ENCODE assay signal across 16 cellular contexts in the genomic region with DNA sequence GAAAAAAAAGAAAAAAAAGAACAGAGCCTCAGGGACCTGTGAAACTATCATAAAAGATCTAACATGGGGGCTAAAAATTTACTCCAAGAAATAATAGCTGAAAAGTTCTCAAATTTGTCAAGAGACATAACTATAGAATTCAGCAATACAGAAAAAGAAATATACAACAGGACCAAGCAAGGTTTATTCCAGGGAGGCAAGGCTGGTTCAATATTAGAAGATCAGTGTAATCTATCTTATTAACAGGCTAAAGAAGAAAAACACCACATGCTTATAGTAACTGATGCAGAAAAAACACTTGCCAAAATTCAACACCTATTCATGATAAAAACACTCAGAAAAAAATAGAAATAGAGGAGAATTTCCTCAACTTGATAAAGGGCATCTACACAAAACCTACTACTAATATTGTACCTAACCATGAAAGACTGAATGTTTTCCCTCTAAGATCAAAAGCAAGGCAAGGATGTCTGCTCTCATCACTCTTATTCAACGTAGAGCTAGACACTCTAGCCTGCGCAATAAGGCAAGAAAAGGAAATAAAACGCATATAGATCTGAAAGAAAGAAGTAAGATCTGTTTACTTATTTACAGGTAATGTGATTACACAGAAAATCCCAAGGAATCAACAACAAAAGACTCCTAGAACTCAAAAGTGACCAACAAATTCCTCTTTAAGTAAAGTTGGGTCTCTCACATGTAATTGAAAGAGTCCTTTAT. TPM values are rescaled to one million over a fixed set of nuclear protein-coding genes. Genes with fewer than 3 reads are reported as not detected.
DNase-seq lines count a peak whose midpoint lies in the region; ATAC-seq and TF ChIP-seq lines count a peak whose summit lies in the region.
"Had no signal": no experiment of that assay in that cellular context is flagged by ENCODE, and none has a peak within 500 bp of the region (broad histone marks: within the 10 kb centered on the region; RNA-seq: fewer than 3 reads in every experiment).

No MANE protein-coding gene starts in this region.

- no peaks in the 10 kb centered on the region for H3K27me3 Mint-ChIP-seq in GM23338 (ENCODE audit: insufficient read depth, low read depth, poor library complexity)
- H3K27me3 Mint-ChIP-seq in activated naive CD8-positive, alpha-beta T cell: no peaks in the 10 kb centered on the region
- H3K27me3 Mint-ChIP-seq in naive thymus-derived CD4-positive, alpha-beta T cell: no peaks in the 10 kb centered on the region

- intact Hi-C loops in naive thymus-derived CD4-positive, alpha-beta T cell (cut with micrococcal nuclease): loop anchor here (1.0 to 2.0 kb wide), 5 partner anchors 21 to 396 kb away; partner anchors contain the start of genes THUMPD1 (in 2 of the 2), DCUN1D3 (in 1 of the 2), ERI2 (in 1 of the 2) and LDAF1 (in 1 of the 2)

- H3K36me3 ChIP-seq in GM23338 (ENCODE audit: insufficient read depth): no peaks in the 10 kb centered on the region
- no peaks in the 10 kb centered on the region for H3K36me3 ChIP-seq in naive thymus-derived CD4-positive, alpha-beta T cell (ENCODE audit: control insufficient read depth in 2 of 3, insufficient read depth in 3 of 3, low read length in 3 of 3)
- no peaks in the 10 kb centered on the region for H3K36me3 ChIP-seq in SJCRH30
- H3K36me3 ChIP-seq: SJSA1 had no signal

- H3K9me3 ChIP-seq in naive thymus-derived CD4-positive, alpha-beta T cell (ENCODE audit: control insufficient read depth in 2 of 3, low read length in 3 of 3): no peaks in the 10 kb centered on the region
- no peaks in the 10 kb centered on the region for H3K9me3 ChIP-seq in SJCRH30 (replicated peaks)

- H3K4me1 Mint-ChIP-seq in GM23338: peaks cover 5% of the 10 kb centered on the region; the same call in 2 of the 3 replicates
- H3K4me1 Mint-ChIP-seq in activated naive CD8-positive, alpha-beta T cell (ENCODE audit: low read depth): peaks cover 33% of the 10 kb centered on the region
- H3K4me1 Mint-ChIP-seq in naive thymus-derived CD4-positive, alpha-beta T cell: peaks cover 7 to 46% (median 31%) of the 10 kb centered on the region in 7 donors

- no peaks in the 10 kb centered on the region for H3K79me2 ChIP-seq in GM23338 (replicated peaks; ENCODE audit: insufficient read depth)

- no peaks in the 10 kb centered on the region for H3K4me1 ChIP-seq in GM23338 (ENCODE audit: insufficient read depth)
- H3K4me1 ChIP-seq in naive thymus-derived CD4-positive, alpha-beta T cell (ENCODE audit: control insufficient read depth in 2 of 2, insufficient read depth in 2 of 2, low read length in 2 of 2): peaks cover 4 to 13% of the 10 kb centered on the region in 2 donors
- H3K4me1 ChIP-seq in SJCRH30: no peaks in the 10 kb centered on the region
- H3K4me1 ChIP-seq: foreskin keratinocyte had no signal

- ATAC-seq in GM23338 (no peak), GM21423 (IDR thresholded peaks at IDR 0.05; ENCODE audit: unreplicated experiment) (no peak), GM18858 (IDR thresholded peaks at IDR 0.05; ENCODE audit: unreplicated experiment) (no peak)
- no peak for ATAC-seq in naive thymus-derived CD4-positive, alpha-beta T cell

- peaks cover 12% of the 10 kb centered on the region; the same call in 2 of the 3 replicates for H3K9me3 Mint-ChIP-seq in GM23338
- H3K9me3 Mint-ChIP-seq in activated naive CD8-positive, alpha-beta T cell (ENCODE audit: low read depth): no peaks in the 10 kb centered on the region
- peaks cover 0 to 30% (median 8%) of the 10 kb centered on the region in 11 donors for H3K9me3 Mint-ChIP-seq in naive thymus-derived CD4-positive, alpha-beta T cell

- no peak overlapping the region for H3K4me3 Mint-ChIP-seq in GM23338
- peak overlapping the region; percentile 96 for H3K4me3 Mint-ChIP-seq in activated naive CD8-positive, alpha-beta T cell
- peak overlapping the region in 9 of 10 donors; percentile 80 to 97 (median 93) for H3K4me3 Mint-ChIP-seq in naive thymus-derived CD4-positive, alpha-beta T cell
- H3K4me3 Mint-ChIP-seq: neural crest cell had no signal

- POLR2A ChIA-PET in naive thymus-derived CD4-positive, alpha-beta T cell (lab: Charles Lee): interaction anchor here (0.7 to 2.0 kb wide), 3 partner anchors 14 to 21 kb away, joined by 3 to 19 read pairs (median 4); partner anchors contain the start of gene THUMPD1

- peak overlapping the region; percentile 43; the same call in 1 of the 2 replicates for H2AFZ ChIP-seq in GM23338

- H3K27ac Mint-ChIP-seq in GM23338: no peak overlapping the region
- peak overlapping the region; percentile 94 for H3K27ac Mint-ChIP-seq in activated naive CD8-positive, alpha-beta T cell
- peak overlapping the region; percentile 90 to 96 (median 93) for H3K27ac Mint-ChIP-seq in naive thymus-derived CD4-positive, alpha-beta T cell

- H3K4me2 ChIP-seq in GM23338: peak overlapping the region; percentile 60; the same call in 1 of the 2 replicates

- no peaks in the 10 kb centered on the region for H4K20me1 ChIP-seq in GM23338 (replicated peaks; ENCODE audit: insufficient read depth)

- no peaks in the 10 kb centered on the region for H3K36me3 Mint-ChIP-seq in GM23338 (ENCODE audit: low read depth)
- peaks cover 11% of the 10 kb centered on the region for H3K36me3 Mint-ChIP-seq in activated naive CD8-positive, alpha-beta T cell
- peaks cover 9 to 28% (median 24%) of the 10 kb centered on the region in 5 donors for H3K36me3 Mint-ChIP-seq in naive thymus-derived CD4-positive, alpha-beta T cell

- TF ChIP-seq CTCF in 22Rv1 (IDR thresholded peaks at IDR 0.05) (no peak), GM23338 (conservative IDR thresholded peaks at IDR 0.05; ENCODE audit: low read depth in 2 of 2) (no peak)

- no peaks in the 10 kb centered on the region for H3K9me2 ChIP-seq in GM23338 (ENCODE audit: insufficient read depth)

- no peak for DNase-seq in GM23338 (ENCODE audit: low spot score)
- no peak for DNase-seq in naive thymus-derived CD4-positive, alpha-beta T cell
- DNase-seq in activated CD4-positive, CD25-positive, alpha-beta regulatory T cell treated with anti-CD3 and anti-CD28 coated beads, Interleukin-2, amount 50 U/mL, for 72 hours: no peak
- no peak for DNase-seq in SJCRH30
- DNase-seq: activated CD4-positive, alpha-beta T cell treated with anti-CD3 and anti-CD28 coated beads for 1 hour; dermis blood vessel endothelial cell; foreskin keratinocyte; KBM-7; NCI-H2081; stimulated activated CD4-positive, alpha-beta T cell treated with anti-CD3 and anti-CD28 coated beads, Interleukin-12 subunit alpha, Interleukin-12 subunit beta, amount 100 ng/mL, for 4 hours had no signal

- H3K4me3 ChIP-seq in GM23338 (peak overlapping the region; percentile 47; the same call in 1 of the 2 replicates), SJCRH30 (no peak overlapping the region)
- H3K4me3 ChIP-seq in naive thymus-derived CD4-positive, alpha-beta T cell (ENCODE audit: low read length): no peak overlapping the region

- H3F3A ChIP-seq in GM23338 (replicated peaks; ENCODE audit: low read depth): no peaks in the 10 kb centered on the region

- H3K27me3 ChIP-seq in GM23338 (ENCODE audit: insufficient read depth) (no peaks in the 10 kb centered on the region), SJCRH30 (no peaks in the 10 kb centered on the region)
- H3K27me3 ChIP-seq in naive thymus-derived CD4-positive, alpha-beta T cell (ENCODE audit: control insufficient read depth in 2 of 2, insufficient read depth in 2 of 2, low read length in 2 of 2): no peaks in the 10 kb centered on the region
- H3K27me3 ChIP-seq: foreskin keratinocyte, SJSA1 had no signal

- H3K27ac ChIP-seq in 22Rv1 (peak overlapping the region; percentile 94), GM23338 (ENCODE audit: low read depth) (no peak overlapping the region), SJCRH30 (no peak overlapping the region)
- H3K27ac ChIP-seq in naive thymus-derived CD4-positive, alpha-beta T cell (ENCODE audit: low read depth, low read length): peak overlapping the region; percentile 72
- H3K27ac ChIP-seq: foreskin keratinocyte, SJSA1 had no signal

- CTCF ChIA-PET in naive thymus-derived CD4-positive, alpha-beta T cell (lab: Charles Lee): no interaction called here

RNA-seq across cellular contexts. Expression of gene ACSM3, which starts 1.2 kb away (rescaled TPM):
- total RNA-seq in GM23338 (2014; rRNA removed; shearing (Covaris generic)): 8.7 and 13.4 TPM in 2 replicates
- 4.8 and 5.7 TPM in 2 replicates for polyA plus RNA-seq in GM23338 (2016; fragmentation: Nextera tagmentation; extraction: Ambion mirVana)
- total RNA-seq in naive thymus-derived CD4-positive, alpha-beta T cell: 10 to 100 TPM in 1 of 5 experiments, 1 to 10 TPM in 4; 3.0 to 10.9 (median 7.4) TPM
- 10 to 100 TPM in 1 of 2 donors, 1 to 10 TPM in 1; 9.8 to 10.1 TPM for polyA plus RNA-seq in naive thymus-derived CD4-positive, alpha-beta T cell
- 1.8 and 2.0 TPM in 2 replicates for total RNA-seq in SJCRH30 (2014; rRNA removed; shearing (Covaris generic))

RNA-seq across cellular contexts. Expression of gene THUMPD1, which starts 20.9 kb away (rescaled TPM):
- 88.0 and 93.0 TPM in 2 replicates for total RNA-seq in GM23338 (2014; rRNA removed; shearing (Covaris generic))
- polyA plus RNA-seq in GM23338 (2016; fragmentation: Nextera tagmentation; extraction: Ambion mirVana): 32.9 and 44.6 TPM in 2 replicates
- 100 to 1,000 TPM in 1 of 5 experiments, 10 to 100 TPM in 4; 41.9 to 107 (median 72.5) TPM for total RNA-seq in naive thymus-derived CD4-positive, alpha-beta T cell
- polyA plus RNA-seq in naive thymus-derived CD4-positive, alpha-beta T cell: 10 to 100 TPM; 72.7 to 72.9 TPM
- 54.4 and 66.1 TPM in 2 replicates for total RNA-seq in SJCRH30 (2014; rRNA removed; shearing (Covaris generic))

RNA-seq across cellular contexts. Expression of gene ERI2, which starts 43.7 kb away (rescaled TPM):
- 14.0 and 19.5 TPM in 2 replicates for total RNA-seq in GM23338 (2014; rRNA removed; shearing (Covaris generic))
- 4.2 and 7.2 TPM in 2 replicates for polyA plus RNA-seq in GM23338 (2016; fragmentation: Nextera tagmentation; extraction: Ambion mirVana)
- 10 to 100 TPM in 1 of 5 experiments, 1 to 10 TPM in 4; 2.4 to 10.4 (median 3.6) TPM for total RNA-seq in naive thymus-derived CD4-positive, alpha-beta T cell
- 1 to 10 TPM; 1.8 to 2.1 TPM for polyA plus RNA-seq in naive thymus-derived CD4-positive, alpha-beta T cell
- total RNA-seq in SJCRH30 (2014; rRNA removed; shearing (Covaris generic)): 35.7 and 38.5 TPM in 2 replicates

RNA-seq across cellular contexts. Expression of gene REXO5, which starts 43.8 kb away (rescaled TPM):
- total RNA-seq in GM23338 (2014; rRNA removed; shearing (Covaris generic)): 5.9 and 6.9 TPM in 2 replicates
- 5.4 and 6.5 TPM in 2 replicates for polyA plus RNA-seq in GM23338 (2016; fragmentation: Nextera tagmentation; extraction: Ambion mirVana)
- total RNA-seq in naive thymus-derived CD4-positive, alpha-beta T cell: 1 to 10 TPM in 3 of 5 experiments, under 1 TPM in 2; 0.35 to 9.5 (median 1.6) TPM
- polyA plus RNA-seq in naive thymus-derived CD4-positive, alpha-beta T cell: not detected
- 12.6 and 17.2 TPM in 2 replicates for total RNA-seq in SJCRH30 (2014; rRNA removed; shearing (Covaris generic))

Comparison
In these comparisons a context has a peak if more than half of its experiments do, and no peak if none do; other contexts are left out.
1. H3K27ac ChIP-seq: peak in 22Rv1 (single experiment) and naive thymus-derived CD4-positive, alpha-beta T cell (single experiment); none in GM23338 (single experiment) and SJCRH30 (single experiment).